Comparison of ENCODE assay signal across 8 cellular contexts in genomic region chr17:18033442-18034099, GRCh38. TPM values are rescaled to one million over a fixed set of nuclear protein-coding genes. Genes with fewer than 3 reads are reported as not detected.
DNase-seq lines count a peak whose midpoint lies in the region; ATAC-seq and TF ChIP-seq lines count a peak whose summit lies in the region.

No MANE protein-coding gene starts in this region.

- peak; percentile 50 for DNase-seq in activated gamma-delta T cell treated with Interleukin-2 at 50 U/mL for 16 hours
- DNase-seq in activated gamma-delta T cell (lab: John Stamatoyannopoulos, UW): no peak
- DNase-seq in NCI-H187 treated with DMSO at 0.1 percent for 48 hours (lab: John Stamatoyannopoulos, UW): peak; percentile 55
- peak; percentile 31 for DNase-seq in T follicular helper cell (ENCODE audit: low read depth)
- DNase-seq in central memory CD4-positive, alpha-beta T cell: peak; percentile 70
- peak; percentile 65 for DNase-seq in kidney epithelial cell (ENCODE audit: low read depth)
- DNase-seq in stimulated activated CD8-positive, alpha-beta memory T cell treated with anti-CD3 and anti-CD28 coated beads, Interleukin-2, amount 100 ng/mL, for 1 hour (ENCODE audit: low read depth in 2 of 2): peak; percentile 8 to 24

- no peaks in the 10 kb centered on the region for H3K27me3 ChIP-seq in kidney epithelial cell (ENCODE audit: control insufficient read depth, insufficient read depth, low read length)

- no peaks in the 10 kb centered on the region for H3K36me3 ChIP-seq in kidney epithelial cell (ENCODE audit: control insufficient read depth, insufficient read depth, low read length)

- peak; percentile 60 for ATAC-seq in HG02763 (IDR thresholded peaks at IDR 0.05; ENCODE audit: unreplicated experiment)

- peak; percentile 56 for TF ChIP-seq CTCF in kidney epithelial cell (IDR thresholded peaks at IDR 0.05; ENCODE audit: insufficient read depth, low read length, poor library complexity, severe bottlenecking)

- H3K4me3 ChIP-seq in kidney epithelial cell (ENCODE audit: low read depth, low read length): no peak overlapping the region

RNA-seq across cellular contexts. Expression of gene ATPAF2, which starts 5.4 kb away (rescaled TPM):
- total RNA-seq in kidney epithelial cell: 31.3 and 32.3 TPM in 2 replicates

RNA-seq across cellular contexts. Expression of gene GID4, which starts 5.6 kb away (rescaled TPM):
- 6.2 and 8.6 TPM in 2 replicates for total RNA-seq in kidney epithelial cell

RNA-seq across cellular contexts. Expression of gene DRG2, which starts 54.2 kb away (rescaled TPM):
- total RNA-seq in kidney epithelial cell: 40.0 and 42.5 TPM in 2 replicates
